8 cellular contexts compared by ENCODE assay signal in the genomic region with DNA sequence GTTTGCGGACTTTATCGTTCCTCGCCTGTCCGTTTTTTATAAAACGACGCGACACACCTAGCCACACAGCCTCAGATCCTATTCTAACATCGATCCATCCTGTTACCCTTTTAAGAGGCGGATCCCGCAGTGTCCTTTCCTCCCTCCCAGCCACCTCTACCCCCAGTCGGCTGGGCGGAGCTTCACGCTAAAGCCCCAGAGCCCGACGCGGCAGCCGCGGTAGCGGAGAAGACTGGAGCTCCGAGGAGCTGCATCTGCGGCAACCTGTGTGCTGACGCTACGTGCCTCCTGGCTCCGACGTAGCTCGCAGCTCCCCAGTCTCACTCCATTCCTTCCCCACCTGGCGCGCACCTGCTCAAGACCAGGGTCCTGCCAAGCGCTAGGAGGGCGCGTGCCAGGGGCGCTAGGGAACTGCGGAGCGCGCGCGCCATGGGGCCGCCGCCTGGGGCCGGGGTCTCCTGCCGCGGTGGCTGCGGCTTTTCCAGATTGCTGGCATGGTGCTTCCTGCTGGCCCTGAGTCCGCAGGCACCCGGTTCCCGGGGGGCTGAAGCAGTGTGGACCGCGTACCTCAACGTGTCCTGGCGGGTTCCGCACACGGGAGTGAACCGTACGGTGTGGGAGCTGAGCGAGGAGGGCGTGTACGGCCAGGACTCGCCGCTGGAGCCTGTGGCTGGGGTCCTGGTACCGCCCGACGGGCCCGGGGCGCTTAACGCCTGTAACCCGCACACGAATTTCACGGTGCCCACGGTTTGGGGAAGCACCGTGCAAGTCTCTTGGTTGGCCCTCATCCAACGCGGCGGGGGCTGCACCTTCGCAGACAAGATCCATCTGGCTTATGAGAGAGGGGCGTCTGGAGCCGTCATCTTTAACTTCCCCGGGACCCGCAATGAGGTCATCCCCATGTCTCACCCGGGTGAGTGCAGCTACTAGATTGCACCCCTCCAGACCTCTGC. TPM values are rescaled to one million over a fixed set of nuclear protein-coding genes. Genes with fewer than 3 reads are reported as not detected.
DNase-seq lines count a peak whose midpoint lies in the region; ATAC-seq and TF ChIP-seq lines count a peak whose summit lies in the region.

A gene with protein sequence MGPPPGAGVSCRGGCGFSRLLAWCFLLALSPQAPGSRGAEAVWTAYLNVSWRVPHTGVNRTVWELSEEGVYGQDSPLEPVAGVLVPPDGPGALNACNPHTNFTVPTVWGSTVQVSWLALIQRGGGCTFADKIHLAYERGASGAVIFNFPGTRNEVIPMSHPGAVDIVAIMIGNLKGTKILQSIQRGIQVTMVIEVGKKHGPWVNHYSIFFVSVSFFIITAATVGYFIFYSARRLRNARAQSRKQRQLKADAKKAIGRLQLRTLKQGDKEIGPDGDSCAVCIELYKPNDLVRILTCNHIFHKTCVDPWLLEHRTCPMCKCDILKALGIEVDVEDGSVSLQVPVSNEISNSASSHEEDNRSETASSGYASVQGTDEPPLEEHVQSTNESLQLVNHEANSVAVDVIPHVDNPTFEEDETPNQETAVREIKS (plus strand): TSS at position 217 of the 953 bp plus-strand sequence. CDS start 213 bp downstream, at position 430.

- TF ChIP-seq POLR2A in transverse colon (IDR thresholded peaks at IDR 0.05): peak; percentile 80

- CTCF ChIA-PET in AG04449 (lab: Yijun Ruan, JAX): no interaction called here

- H3K9me3 ChIP-seq in endodermal cell (ENCODE audit: control insufficient read depth, low read length): no peaks in the 10 kb centered on the region
- no peaks in the 10 kb centered on the region for H3K9me3 ChIP-seq in mesodermal cell (ENCODE audit: control insufficient read depth, low read length)
- H3K9me3 ChIP-seq in transverse colon: no peaks in the 10 kb centered on the region

- 1% methylated on average over 79 of the region's 79 CpGs; no CpG with 5 or more reads in 1 of the 2 experiments for WGBS in endodermal cell (ENCODE audit: insufficient coverage in 1 of 2, insufficient read length in 1 of 2), 2 experiments
- WGBS in mesodermal cell (ENCODE audit: insufficient coverage in 2 of 2), 2 experiments: 1% methylated on average over 20 to 39 of the region's 79 CpGs
- WGBS in transverse colon (ENCODE audit: low coverage in 1 of 2), 2 donors: 43% methylated on average over 59 of the region's 79 CpGs; no CpG with 5 or more reads in 1 of the 2 donors

- H3K4me3 ChIP-seq in AG04449 (ENCODE audit: low read depth, low read length): peak within 1 kb of the TSS; percentile 60
- peak within 1 kb of the TSS; percentile 80 for H3K4me3 ChIP-seq in endodermal cell (ENCODE audit: low read length)
- peak within 1 kb of the TSS; percentile 49 for H3K4me3 ChIP-seq in mesodermal cell (ENCODE audit: extremely low read depth, insufficient read depth, low read length, poor library complexity, severe bottlenecking)
- peak within 1 kb of the TSS; percentile 42 to 71 (median 52) for H3K4me3 ChIP-seq in transverse colon

- TF ChIP-seq CTCF in AG04449 (IDR thresholded peaks at IDR 0.05; ENCODE audit: insufficient read depth, low read length, missing control alignments) (no peak), endodermal cell (conservative IDR thresholded peaks at IDR 0.05) (no peak), transverse colon (IDR thresholded peaks at IDR 0.05) (no peak)

- POLR2A ChIA-PET in AG04449 (lab: Yijun Ruan, JAX): no interaction called here

- in situ Hi-C loops in transverse colon (cut with MboI; ENCODE audit: low pct_ligation_motif_present in 1 of 4, low pct_unique_long_range_greater_than_20kb in 1 of 4, low sequenced_read_pairs in 3 of 4): no loop called here

- H3K27ac ChIP-seq in endodermal cell (ENCODE audit: low read depth, low read length) (no peak within 1 kb of the TSS), mesodermal cell (ENCODE audit: low read depth, low read length, severe bottlenecking) (no peak within 1 kb of the TSS), transverse colon (peak within 1 kb of the TSS; percentile 59 to 83 (median 80))

- H3K36me3 Mint-ChIP-seq in endodermal cell (ENCODE audit: low read depth): no peaks in the 10 kb centered on the region

- peak; percentile 75 for ATAC-seq in HG02588 (IDR thresholded peaks at IDR 0.05; ENCODE audit: unreplicated experiment)
- no peak for ATAC-seq in GM19397 (IDR thresholded peaks at IDR 0.05; ENCODE audit: unreplicated experiment)

- TF ChIP-seq EP300 in transverse colon (IDR thresholded peaks at IDR 0.05; ENCODE audit: low read depth): no peak

- H3K36me3 ChIP-seq in endodermal cell (ENCODE audit: control insufficient read depth, insufficient read depth, low read length) (no peaks in the 10 kb centered on the region), mesodermal cell (ENCODE audit: control insufficient read depth, insufficient read depth, low read length) (no peaks in the 10 kb centered on the region), transverse colon (no peaks in the 10 kb centered on the region)

- H3K27me3 Mint-ChIP-seq in endodermal cell (ENCODE audit: insufficient read depth): peaks cover 65% of the 10 kb centered on the region

- H3K27me3 ChIP-seq in endodermal cell (ENCODE audit: control insufficient read depth, insufficient read depth, low read length, poor library complexity, severe bottlenecking) (peaks cover 64% of the 10 kb centered on the region), transverse colon (peaks cover 7% of the 10 kb centered on the region)

- no peaks in the 10 kb centered on the region for H3K4me1 ChIP-seq in endodermal cell (ENCODE audit: control insufficient read depth, insufficient read depth, low read length)
- H3K4me1 ChIP-seq in mesodermal cell (ENCODE audit: control insufficient read depth, insufficient read depth, low read length, poor library complexity, severe bottlenecking): peaks cover 8% of the 10 kb centered on the region
- H3K4me1 ChIP-seq in transverse colon: no peaks in the 10 kb centered on the region

- intact Hi-C loops in transverse colon (cut with DNase I; ENCODE audit: low total_unique reads): no loop called here

- H3K9ac ChIP-seq in endodermal cell (ENCODE audit: extremely low read depth, low read length, poor library complexity, severe bottlenecking): no peak within 1 kb of the TSS

- peak within 1 kb of the TSS; percentile 60 for H3K4me3 Mint-ChIP-seq in endodermal cell

- H3K9me3 Mint-ChIP-seq in endodermal cell: peaks cover 36% of the 10 kb centered on the region

- peaks cover 2% of the 10 kb centered on the region for H3K4me1 Mint-ChIP-seq in endodermal cell

- no peak within 1 kb of the TSS for H3K27ac Mint-ChIP-seq in endodermal cell

- DNase-seq in AG04449 (ENCODE audit: low read depth, low spot score): no peak
- peak; percentile 78 for DNase-seq in SW480 (ENCODE audit: low spot score)
- DNase-seq in endodermal cell: peak; percentile 88
- DNase-seq in transverse colon: peak; percentile 76
- no peak for DNase-seq in NCI-H2196 (lab: John Stamatoyannopoulos, UW; ENCODE audit: unreplicated experiment)

RNA-seq across cellular contexts. Expression of the gene that starts here (rescaled TPM):
- total RNA-seq in endodermal cell (1 to 10 TPM in 1 of 2 donors, under 1 TPM in 1; 0.48 to 1.1 TPM), transverse colon (10 to 100 TPM in 3 of 4 donors, 1 to 10 TPM in 1; 6.7 to 54.8 (median 30.4) TPM)
- 0.89 TPM for polyA plus RNA-seq in endodermal cell (2013, experiment 1 of 2)
- 0.50 TPM for polyA plus RNA-seq in endodermal cell (2013, experiment 2 of 2)
- 6.9 TPM for polyA plus RNA-seq in mesodermal cell (2013, experiment 1 of 2)
- polyA plus RNA-seq in mesodermal cell (2013, experiment 2 of 2): 5.8 TPM

Comparison
In these comparisons a context has a peak if more than half of its experiments do, and no peak if none do; other contexts are left out.
1. DNase-seq: peak in SW480 (single experiment), endodermal cell (single experiment) and transverse colon (single experiment); none in AG04449 (single experiment) and NCI-H2196 (single experiment).
2. H3K27ac ChIP-seq: peak in transverse colon (4 of 4); none in endodermal cell (single experiment) and mesodermal cell (single experiment).
3. Peak in every context shown above with its lines, with median percentiles within 50 percentile points of each other: H3K4me3 ChIP-seq.